22 cellular contexts compared by ENCODE assay signal in the genomic region with DNA sequence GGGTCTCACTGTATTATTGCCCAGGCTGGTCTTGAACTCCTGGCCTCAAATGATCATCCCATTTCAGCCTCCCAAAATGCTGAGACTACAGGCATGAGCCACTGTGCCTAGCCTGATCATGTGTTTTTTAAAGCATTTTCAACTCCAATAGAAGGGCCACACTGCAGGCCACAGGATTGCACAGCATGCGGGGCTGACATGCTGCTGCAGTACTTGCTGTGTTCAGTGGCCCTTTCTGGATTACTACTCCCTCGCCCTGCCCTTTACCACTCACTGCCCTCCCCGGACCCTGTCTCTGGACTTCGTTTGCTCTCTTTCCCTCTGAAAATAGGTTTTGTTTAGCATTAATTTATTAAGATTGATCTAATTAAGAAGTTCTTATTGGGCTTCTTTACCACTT. TPM values are rescaled to one million over a fixed set of nuclear protein-coding genes. Genes with fewer than 3 reads are reported as not detected.
A peak's percentile ranks its signal among the peaks of the same experiment; 100 is the strongest.
DNase-seq lines count a peak whose midpoint lies in the region; ATAC-seq, FAIRE-seq and TF ChIP-seq lines count a peak whose summit lies in the region.
"Had no signal": no experiment of that assay in that cellular context is flagged by ENCODE, and none has a peak within 500 bp of the region (broad histone marks: within the 10 kb centered on the region; RNA-seq: fewer than 3 reads in every experiment).

No MANE protein-coding gene starts in this region.

- H3K4me1 Mint-ChIP-seq in activated CD4-positive, alpha-beta T cell treated with anti-CD3 and anti-CD28 coated beads for 36 hours = peaks cover 90% of the 10 kb centered on the region

- peaks cover 3% of the 10 kb centered on the region for H3K79me2 ChIP-seq in keratinocyte (ENCODE audit: control insufficient read depth, insufficient read depth, low read length)

- TF ChIP-seq CTCF in VCaP (conservative IDR thresholded peaks at IDR 0.05) = no peak
- no peak for TF ChIP-seq CTCF in keratinocyte (optimal IDR thresholded peaks at IDR 0.05 in 1 of 3, IDR thresholded peaks at IDR 0.05 in 1 of 3, conservative IDR thresholded peaks at IDR 0.05 in 1 of 3; ENCODE audit: extremely low read depth in 1 of 3, insufficient read depth in 2 of 3, low read length in 3 of 3)

- no peaks in the 10 kb centered on the region for H3K27me3 ChIP-seq in keratinocyte (ENCODE audit: control insufficient read depth, extremely low read depth, insufficient read depth, low read length)
- H3K27me3 ChIP-seq in MG63 = no peaks in the 10 kb centered on the region
- H3K27me3 ChIP-seq: dorsolateral prefrontal cortex, pancreas, vagina had no signal

- H3K27me3 Mint-ChIP-seq in activated CD4-positive, alpha-beta T cell treated with anti-CD3 and anti-CD28 coated beads for 36 hours = no peaks in the 10 kb centered on the region

- peak overlapping the region; percentile 43 for H3K9ac ChIP-seq in keratinocyte (ENCODE audit: control insufficient read depth, extremely low read depth, insufficient read depth, low read length)

- CTCF ChIA-PET in activated CD4-positive, alpha-beta T cell treated with anti-CD3 and anti-CD28 coated beads for 36 hours (lab: Charles Lee) = interaction anchor here (0.5 to 0.8 kb wide), 2 partner anchors 18 to 203 kb away, joined by 3 read pairs; no protein-coding TSS in a partner anchor

- no peak for ATAC-seq in activated CD4-positive, alpha-beta T cell treated with anti-CD3 and anti-CD28 coated beads for 36 hours
- peak; percentile 23 for ATAC-seq in GM18511 (IDR thresholded peaks at IDR 0.05; ENCODE audit: unreplicated experiment)
- no peak for ATAC-seq in GM19397 (IDR thresholded peaks at IDR 0.05; ENCODE audit: unreplicated experiment)
- ATAC-seq: right cardiac atrium had no signal

- no peak overlapping the region for H3K4me3 ChIP-seq in keratinocyte (ENCODE audit: control insufficient read depth in 2 of 3, extremely low read depth in 1 of 3, insufficient read depth in 2 of 3, low read depth in 1 of 3, low read length in 3 of 3)
- no peak overlapping the region for H3K4me3 ChIP-seq in MG63
- H3K4me3 ChIP-seq: dorsolateral prefrontal cortex, lung, pancreas, vagina had no signal

- no peaks in the 10 kb centered on the region for H4K20me1 ChIP-seq in keratinocyte (ENCODE audit: control insufficient read depth, extremely low read depth, insufficient read depth, low read length)

- intact Hi-C loops in activated CD4-positive, alpha-beta T cell treated with anti-CD3 and anti-CD28 coated beads for 36 hours (cut with DNase I, micrococcal nuclease) = loop anchor here (1.0 to 10.0 kb wide), 6 partner anchors 10 to 579 kb away; a partner anchor contains a TSS

- H3K9me1 ChIP-seq in keratinocyte (ENCODE audit: control insufficient read depth, extremely low read depth, insufficient read depth, low read length) = no peaks in the 10 kb centered on the region

- peaks cover 84% of the 10 kb centered on the region for H3K36me3 Mint-ChIP-seq in activated CD4-positive, alpha-beta T cell treated with anti-CD3 and anti-CD28 coated beads for 36 hours (ENCODE audit: low read depth)

- H2AFZ ChIP-seq in keratinocyte (ENCODE audit: control insufficient read depth, low read length) = no peak overlapping the region

- dilution Hi-C loops in keratinocyte (cut with MboI; ENCODE audit: extremely low pct_ligation_motif_present, low sequenced_read_pairs) = no loop called here

- H3K9me3 Mint-ChIP-seq in activated CD4-positive, alpha-beta T cell treated with anti-CD3 and anti-CD28 coated beads for 36 hours (ENCODE audit: low read depth) = no peaks in the 10 kb centered on the region

- H3K4me2 ChIP-seq in keratinocyte (ENCODE audit: control insufficient read depth, extremely low read depth, insufficient read depth, low read depth, low read length) = peak overlapping the region; percentile 64

- no peak for FAIRE-seq in keratinocyte (lab: Jason Lieb, UNC)
- FAIRE-seq: pancreas, TTC549 had no signal

- POLR2A ChIA-PET in activated CD4-positive, alpha-beta T cell treated with anti-CD3 and anti-CD28 coated beads for 36 hours (lab: Charles Lee) = interaction anchor here (0.6 to 2.4 kb wide), 5 partner anchors 11 to 41 kb away, joined by 3 to 15 read pairs (median 3); no protein-coding TSS in a partner anchor

- peaks cover 11% of the 10 kb centered on the region for H3K4me1 ChIP-seq in keratinocyte (ENCODE audit: control insufficient read depth, extremely low read depth, insufficient read depth, low read length)
- H3K4me1 ChIP-seq: vagina had no signal

- DNase-seq in activated CD4-positive, alpha-beta T cell treated with anti-CD3 and anti-CD28 coated beads for 36 hours = no peak
- DNase-seq in activated CD4-positive, alpha-beta T cell treated with anti-CD3 and anti-CD28 coated beads for 48 hours = no peak
- no peak for DNase-seq in keratinocyte (ENCODE audit: low read depth, low spot score)
- DNase-seq in DMS 273 (lab: John Stamatoyannopoulos, UW; ENCODE audit: unreplicated experiment) = no peak
- DNase-seq in MG63 = no peak
- DNase-seq: 8988T; activated CD4-positive, alpha-beta T cell treated with anti-CD3 and anti-CD28 coated beads for 4 hours; activated T-cell treated with anti-CD3 and anti-CD28 coated beads, Interleukin-2, amount 50 U/mL, for 48 hours; dorsolateral prefrontal cortex; foreskin melanocyte; NCI-H1417 treated with DMSO at 0.1 percent for 48 hours; NCI-H524; pancreas; right cardiac atrium; stimulated activated CD4-positive, alpha-beta T cell treated with anti-CD3 and anti-CD28 coated beads, Interleukin-12 subunit alpha, Interleukin-12 subunit beta, amount 100 ng/mL, for 4 hours had no signal

- peak overlapping the region; percentile 18 for H3K4me3 Mint-ChIP-seq in activated CD4-positive, alpha-beta T cell treated with anti-CD3 and anti-CD28 coated beads for 36 hours

- H3K9me3 ChIP-seq in keratinocyte (ENCODE audit: control insufficient read depth, low read depth, low read length) (no peaks in the 10 kb centered on the region), MG63 (no peaks in the 10 kb centered on the region)
- H3K9me3 ChIP-seq: pancreas, vagina had no signal

- H3K27ac Mint-ChIP-seq in activated CD4-positive, alpha-beta T cell treated with anti-CD3 and anti-CD28 coated beads for 36 hours = peak overlapping the region; percentile 83

- H3K36me3 ChIP-seq in keratinocyte (ENCODE audit: control insufficient read depth in 2 of 2, extremely low read depth in 1 of 2, insufficient read depth in 2 of 2, low read length in 2 of 2) (peaks cover 3 to 4% of the 10 kb centered on the region in 2 experiments), MG63 (no peaks in the 10 kb centered on the region; the same call in 1 of the 2 replicates)

- H3K27ac ChIP-seq in VCaP (peak overlapping the region; percentile 55; the same call in 1 of the 2 replicates), keratinocyte (ENCODE audit: control insufficient read depth, insufficient read depth, low read length) (peak overlapping the region; percentile 59)
- H3K27ac ChIP-seq: dorsolateral prefrontal cortex, epithelial cell of prostate, pancreas, vagina had no signal

RNA-seq across cellular contexts. Expression of a gene that starts 37.3 kb away (rescaled TPM):
- total RNA-seq in activated CD4-positive, alpha-beta T cell treated with anti-CD3 and anti-CD28 coated beads for 36 hours = 10 to 100 TPM; 51.6 to 63.4 TPM
- 7.7 to 12.3 TPM (median 9.2 TPM) in 3 replicates for polyA plus RNA-seq in keratinocyte
- polyA plus RNA-seq in keratinocyte (2011; ENCODE audit: low read depth) = 15.9 TPM
- polyA plus RNA-seq in keratinocyte (2011; cell fraction: cytosol; rRNA removed) = 8.4 and 11.9 TPM in 2 replicates
- polyA plus RNA-seq in keratinocyte (2011; cell fraction: nucleus; rRNA removed) = 8.1 and 11.3 TPM in 2 replicates
- polyA plus RNA-seq in keratinocyte (2012; ENCODE audit: low replicate concordance) = 7.6 and 24.8 TPM in 2 replicates
- 7.8 to 18.1 TPM (median 16.3 TPM) in 3 replicates for polyA minus RNA-seq in keratinocyte
- 16.5 TPM for polyA minus RNA-seq in keratinocyte (2011; cell fraction: cytosol; rRNA and poly(A)+ RNA removed)
- polyA minus RNA-seq in keratinocyte (2011; cell fraction: nucleus; rRNA and poly(A)+ RNA removed) = 9.0 and 13.6 TPM in 2 replicates
- total RNA-seq in MG63 (2014; rRNA removed; shearing (Covaris generic); ENCODE audit: low replicate concordance) = 4.0 and 4.8 TPM in 2 replicates
